ENCODE assay signal across 1 cellular context in the genomic region with DNA sequence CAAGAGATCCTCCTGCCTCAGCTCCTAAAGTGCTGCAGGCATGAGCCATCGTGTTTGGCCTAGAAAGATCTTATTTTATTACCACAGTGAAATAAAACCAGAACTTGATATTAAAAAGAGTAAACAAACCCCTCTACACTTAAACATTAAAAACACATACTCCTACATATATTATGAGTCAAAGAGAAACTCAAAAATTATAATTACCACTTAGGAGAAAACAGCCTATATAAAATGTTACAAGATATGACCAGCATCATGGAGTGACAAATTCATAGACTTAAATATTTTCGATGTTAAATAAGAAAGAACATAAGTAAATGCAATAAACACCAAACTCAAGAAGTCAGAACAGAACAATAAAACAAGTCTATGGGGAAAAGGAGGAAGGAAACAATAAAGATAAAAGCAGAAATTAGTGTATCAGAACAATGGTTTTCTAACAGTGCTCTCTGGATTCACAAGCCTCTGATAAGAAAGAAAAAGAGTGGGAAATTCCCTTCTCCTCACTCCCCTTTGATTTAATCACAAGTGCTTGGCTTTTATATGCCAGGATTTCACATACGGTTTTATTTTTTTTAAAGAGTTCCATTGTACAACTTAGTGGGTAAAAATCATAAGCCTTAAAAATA.
A peak's percentile ranks its signal among the peaks of the same experiment; 100 is the strongest.
TF ChIP-seq lines count a peak whose summit lies in the region.

No MANE protein-coding gene starts in this region.

TF ChIP-seq in HEK293, 187 proteins besides CTCF, POLR2A, EP300 and RAD21 (continued from another document):
- TF ChIP-seq SCRT1 (tag by site-specific recombination; IDR thresholded peaks at IDR 0.05; ENCODE audit: borderline replicate concordance), result peak; percentile 55; the same call in 1 of the 2 replicates
- 0 out of 2 replicates have a peak, but pooled peaks have one; percentile 50 for TF ChIP-seq ZEB2 (tag by site-specific recombination; IDR thresholded peaks at IDR 0.05)
- no peak for TF ChIP-seq ZBTB10 (tag by site-specific recombination; IDR thresholded peaks at IDR 0.05)
- TF ChIP-seq ZFP69B (tag by site-specific recombination; IDR thresholded peaks at IDR 0.05), result 0 out of 2 replicates have a peak, but pooled peaks have one; percentile 11
- TF ChIP-seq, protein P1, sequence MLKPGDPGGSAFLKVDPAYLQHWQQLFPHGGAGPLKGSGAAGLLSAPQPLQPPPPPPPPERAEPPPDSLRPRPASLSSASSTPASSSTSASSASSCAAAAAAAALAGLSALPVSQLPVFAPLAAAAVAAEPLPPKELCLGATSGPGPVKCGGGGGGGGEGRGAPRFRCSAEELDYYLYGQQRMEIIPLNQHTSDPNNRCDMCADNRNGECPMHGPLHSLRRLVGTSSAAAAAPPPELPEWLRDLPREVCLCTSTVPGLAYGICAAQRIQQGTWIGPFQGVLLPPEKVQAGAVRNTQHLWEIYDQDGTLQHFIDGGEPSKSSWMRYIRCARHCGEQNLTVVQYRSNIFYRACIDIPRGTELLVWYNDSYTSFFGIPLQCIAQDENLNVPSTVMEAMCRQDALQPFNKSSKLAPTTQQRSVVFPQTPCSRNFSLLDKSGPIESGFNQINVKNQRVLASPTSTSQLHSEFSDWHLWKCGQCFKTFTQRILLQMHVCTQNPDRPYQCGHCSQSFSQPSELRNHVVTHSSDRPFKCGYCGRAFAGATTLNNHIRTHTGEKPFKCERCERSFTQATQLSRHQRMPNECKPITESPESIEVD (tag by site-specific recombination; IDR thresholded peaks at IDR 0.05), result peak; percentile 100
- TF ChIP-seq ZNF514 (tag by site-specific recombination; IDR thresholded peaks at IDR 0.05), result no peak
- peak; percentile 77 for TF ChIP-seq SP7 (tag by site-specific recombination; IDR thresholded peaks at IDR 0.05)
- peak; percentile 93 for TF ChIP-seq GFI1B (tag by site-specific recombination; IDR thresholded peaks at IDR 0.05)
- peak; percentile 73; the same call in 1 of the 2 replicates for TF ChIP-seq ZBTB1 (tag by site-specific recombination; IDR thresholded peaks at IDR 0.05)
- peak; percentile 76; the same call in 1 of the 2 replicates for TF ChIP-seq BCL11B (tag by site-specific recombination; IDR thresholded peaks at IDR 0.05; ENCODE audit: low read depth)
- TF ChIP-seq GLIS1 (tag by site-specific recombination; IDR thresholded peaks at IDR 0.05), result no peak
- peak; percentile 62; the same call in 1 of the 2 replicates for TF ChIP-seq ZBTB17 (tag by site-specific recombination; IDR thresholded peaks at IDR 0.05)
- TF ChIP-seq PRDM4 (tag by site-specific recombination; IDR thresholded peaks at IDR 0.05), result peak; percentile 83
- TF ChIP-seq ZSCAN30 (tag by site-specific recombination; IDR thresholded peaks at IDR 0.05), result 0 out of 2 replicates have a peak, but pooled peaks have one; percentile 48
TF ChIP-seq in HEK293: peak in this region for 24.
